10 cellular contexts compared by ENCODE assay signal in genomic region chr7:2687338-2687869, GRCh38. TPM values are rescaled to one million over a fixed set of nuclear protein-coding genes. Genes with fewer than 3 reads are reported as not detected.
DNase-seq lines count a peak whose midpoint lies in the region; ATAC-seq and TF ChIP-seq lines count a peak whose summit lies in the region.
"Had no signal": no experiment of that assay in that cellular context is flagged by ENCODE, and none has a peak within 500 bp of the region (broad histone marks: within the 10 kb centered on the region; RNA-seq: fewer than 3 reads in every experiment).

No MANE protein-coding gene starts in this region.

- peaks cover 7% of the 10 kb centered on the region for H3K4me1 Mint-ChIP-seq in mesothelial cell of epicardium

- H3K36me3 ChIP-seq in brain microvascular endothelial cell (replicated peaks) = no peaks in the 10 kb centered on the region
- no peaks in the 10 kb centered on the region for H3K36me3 ChIP-seq in gastroesophageal sphincter

- H3K9me3 ChIP-seq in gastroesophageal sphincter = no peaks in the 10 kb centered on the region

- peak overlapping the region; percentile 24 for H3K4me3 ChIP-seq in brain microvascular endothelial cell (ENCODE audit: low read depth, low read length)
- H3K4me3 ChIP-seq in gastroesophageal sphincter = peak overlapping the region in 1 of 2 donors; percentile 44

- H3K36me3 Mint-ChIP-seq in mesothelial cell of epicardium = no peaks in the 10 kb centered on the region

- peak overlapping the region; percentile 26 for H3K4me3 Mint-ChIP-seq in mesothelial cell of epicardium

- peaks cover 60% of the 10 kb centered on the region for H3K27me3 Mint-ChIP-seq in mesothelial cell of epicardium (ENCODE audit: low read depth)

- in situ Hi-C loops in brain microvascular endothelial cell (cut with HindIII; ENCODE audit: low pct_ligation_motif_present, low sequenced_read_pairs) = no loop called here

- H3K27ac ChIP-seq in brain microvascular endothelial cell (no peak overlapping the region), gastroesophageal sphincter (no peak overlapping the region)

- TF ChIP-seq CTCF in brain microvascular endothelial cell (IDR thresholded peaks at IDR 0.05; ENCODE audit: low read depth, low read length, missing control alignments) (no peak), mesothelial cell of epicardium (IDR thresholded peaks at IDR 0.05; ENCODE audit: unreplicated experiment) (no peak), gastroesophageal sphincter (IDR thresholded peaks at IDR 0.05) (no peak)

- 44 to 61% methylated on average over 3 to 6 of the region's 17 CpGs for WGBS in gastroesophageal sphincter (ENCODE audit: low coverage in 1 of 2), 2 donors

- TF ChIP-seq POLR2A in gastroesophageal sphincter (IDR thresholded peaks at IDR 0.05) = no peak

- ATAC-seq in GM19463 (IDR thresholded peaks at IDR 0.05; ENCODE audit: unreplicated experiment) (no peak), gastroesophageal sphincter (no peak), HG03135 (IDR thresholded peaks at IDR 0.05; ENCODE audit: unreplicated experiment) (no peak)

- no peak for TF ChIP-seq RAD21 in Ishikawa (IDR thresholded peaks at IDR 0.05; ENCODE audit: low read depth)

- TF ChIP-seq EP300 in Ishikawa (IDR thresholded peaks at IDR 0.05; ENCODE audit: borderline replicate concordance) (no peak), gastroesophageal sphincter (IDR thresholded peaks at IDR 0.05) (no peak)

- H3K27me3 ChIP-seq in brain microvascular endothelial cell (replicated peaks) (peaks cover 6% of the 10 kb centered on the region), gastroesophageal sphincter (peaks cover 68% of the 10 kb centered on the region)

- H3K27ac Mint-ChIP-seq in mesothelial cell of epicardium = no peak overlapping the region

- H3K9me3 Mint-ChIP-seq in mesothelial cell of epicardium = no peaks in the 10 kb centered on the region

- peaks cover 0 to 23% (median 11%) of the 10 kb centered on the region in 3 donors for H3K4me1 ChIP-seq in gastroesophageal sphincter

- DNase-seq in COLO668 (lab: John Stamatoyannopoulos, UW; ENCODE audit: unreplicated experiment) (peak; percentile 93), brain microvascular endothelial cell (peak; percentile 28), mesothelial cell of epicardium (ENCODE audit: low spot score in 2 of 2, unreplicated experiment in 2 of 2) (no peak), CD1c-positive myeloid dendritic cell (ENCODE audit: extremely low spot score) (no peak)
- DNase-seq: effector memory CD4-positive, alpha-beta T cell; midbrain had no signal

TF ChIP-seq in Ishikawa, 13 proteins besides CTCF, POLR2A, EP300 and RAD21:
- TF ChIP-seq USF1 (IDR thresholded peaks at IDR 0.05) (no peak), MAX (IDR thresholded peaks at IDR 0.05) (no peak), YY1 (IDR thresholded peaks at IDR 0.05; ENCODE audit: low read depth) (no peak), NFIC (IDR thresholded peaks at IDR 0.05) (peak; percentile 43; the same call in 1 of the 2 replicates), ZBTB7A (IDR thresholded peaks at IDR 0.05; ENCODE audit: low read depth) (no peak), TAF1 (IDR thresholded peaks at IDR 0.05; ENCODE audit: low read depth) (no peak), TEAD4 (IDR thresholded peaks at IDR 0.05) (no peak), TCF12 (IDR thresholded peaks at IDR 0.05; ENCODE audit: low read depth) (no peak)

RNA-seq across cellular contexts. Expression of gene AMZ1, which starts 0.6 kb away (rescaled TPM):
- 0.05 to 0.49 TPM (median 0.13 TPM) in 3 replicates for total RNA-seq in mesothelial cell of epicardium
- total RNA-seq in gastroesophageal sphincter = under 1 TPM; 0.12 to 0.62 (median 0.32) TPM

RNA-seq across cellular contexts. Expression of gene TTYH3, which starts 55.6 kb away (rescaled TPM):
- total RNA-seq in mesothelial cell of epicardium = 282 to 296 TPM (median 282 TPM) in 3 replicates
- 10 to 100 TPM; 11.2 to 29.8 (median 16.9) TPM for total RNA-seq in gastroesophageal sphincter

Comparison
In these comparisons a context has a peak if more than half of its experiments do, and no peak if none do; other contexts are left out.
1. DNase-seq: peak in COLO668 (single experiment) and brain microvascular endothelial cell (single experiment); none in mesothelial cell of epicardium (0 of 2) and CD1c-positive myeloid dendritic cell (single experiment).